2 cellular contexts compared by ENCODE assay signal in the genomic region with DNA sequence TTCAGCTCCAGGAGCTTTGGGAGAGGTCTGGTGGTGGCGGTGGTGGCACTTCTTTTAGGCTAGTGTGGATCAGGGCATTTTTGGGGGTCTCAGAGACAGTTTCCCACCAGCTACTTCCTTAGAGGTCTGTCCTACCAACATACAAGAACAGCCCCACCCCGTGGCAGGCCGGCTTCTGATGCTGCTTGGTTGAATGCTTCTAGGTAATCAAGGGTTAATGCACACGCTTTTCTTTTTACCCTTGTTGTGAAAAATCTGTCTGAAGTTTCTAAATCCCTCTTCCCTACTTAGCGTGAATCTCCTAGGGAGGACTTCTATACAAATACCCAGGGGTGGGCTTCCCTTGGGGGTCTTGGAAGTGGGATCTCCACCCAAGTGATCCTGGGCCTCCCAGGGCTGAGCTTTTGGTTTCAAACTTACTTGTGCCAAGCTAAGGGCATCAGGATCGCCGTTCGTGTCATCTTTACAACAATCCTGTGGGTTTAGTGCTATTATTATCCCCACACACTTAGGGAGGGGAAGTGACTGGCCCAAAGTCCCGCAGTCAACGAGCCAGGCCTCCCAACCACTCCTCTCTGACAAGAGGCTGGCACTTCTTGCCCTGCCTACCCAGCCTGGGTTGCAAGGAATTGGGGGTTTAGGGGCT.
TF ChIP-seq lines count a peak whose summit lies in the region.

No MANE protein-coding gene starts in this region.

TF ChIP-seq in GM23338, 12 proteins besides CTCF, POLR2A, EP300 and RAD21 (continues in another document):
- TF ChIP-seq ZNF462 (CRISPR knock-in tag; IDR thresholded peaks at IDR 0.05) (no peak), ETS1 (IDR thresholded peaks at IDR 0.05) (no peak), CREB1 (CRISPR knock-in tag; IDR thresholded peaks at IDR 0.05; ENCODE audit: low read depth) (no peak), NANOG (IDR thresholded peaks at IDR 0.05; ENCODE audit: borderline replicate concordance) (no peak), JUNB (IDR thresholded peaks at IDR 0.05; ENCODE audit: unreplicated experiment) (no peak), EZH2 (IDR thresholded peaks at IDR 0.05; ENCODE audit: low read depth, unreplicated experiment) (no peak), EZH2phosphoT487 (IDR thresholded peaks at IDR 0.05; ENCODE audit: unreplicated experiment) (no peak)
- TF ChIP-seq, protein P1, sequence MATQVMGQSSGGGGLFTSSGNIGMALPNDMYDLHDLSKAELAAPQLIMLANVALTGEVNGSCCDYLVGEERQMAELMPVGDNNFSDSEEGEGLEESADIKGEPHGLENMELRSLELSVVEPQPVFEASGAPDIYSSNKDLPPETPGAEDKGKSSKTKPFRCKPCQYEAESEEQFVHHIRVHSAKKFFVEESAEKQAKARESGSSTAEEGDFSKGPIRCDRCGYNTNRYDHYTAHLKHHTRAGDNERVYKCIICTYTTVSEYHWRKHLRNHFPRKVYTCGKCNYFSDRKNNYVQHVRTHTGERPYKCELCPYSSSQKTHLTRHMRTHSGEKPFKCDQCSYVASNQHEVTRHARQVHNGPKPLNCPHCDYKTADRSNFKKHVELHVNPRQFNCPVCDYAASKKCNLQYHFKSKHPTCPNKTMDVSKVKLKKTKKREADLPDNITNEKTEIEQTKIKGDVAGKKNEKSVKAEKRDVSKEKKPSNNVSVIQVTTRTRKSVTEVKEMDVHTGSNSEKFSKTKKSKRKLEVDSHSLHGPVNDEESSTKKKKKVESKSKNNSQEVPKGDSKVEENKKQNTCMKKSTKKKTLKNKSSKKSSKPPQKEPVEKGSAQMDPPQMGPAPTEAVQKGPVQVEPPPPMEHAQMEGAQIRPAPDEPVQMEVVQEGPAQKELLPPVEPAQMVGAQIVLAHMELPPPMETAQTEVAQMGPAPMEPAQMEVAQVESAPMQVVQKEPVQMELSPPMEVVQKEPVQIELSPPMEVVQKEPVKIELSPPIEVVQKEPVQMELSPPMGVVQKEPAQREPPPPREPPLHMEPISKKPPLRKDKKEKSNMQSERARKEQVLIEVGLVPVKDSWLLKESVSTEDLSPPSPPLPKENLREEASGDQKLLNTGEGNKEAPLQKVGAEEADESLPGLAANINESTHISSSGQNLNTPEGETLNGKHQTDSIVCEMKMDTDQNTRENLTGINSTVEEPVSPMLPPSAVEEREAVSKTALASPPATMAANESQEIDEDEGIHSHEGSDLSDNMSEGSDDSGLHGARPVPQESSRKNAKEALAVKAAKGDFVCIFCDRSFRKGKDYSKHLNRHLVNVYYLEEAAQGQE (IDR thresholded peaks at IDR 0.05; ENCODE audit: unreplicated experiment), result no peak

TF ChIP-seq in WTC11, 78 proteins besides CTCF, POLR2A, EP300 and RAD21 (continued from another document):
- no peak for TF ChIP-seq ZNF512 (CRISPR knock-in tag; IDR thresholded peaks at IDR 0.05; ENCODE audit: borderline replicate concordance)
- TF ChIP-seq ETV6 (CRISPR knock-in tag; IDR thresholded peaks at IDR 0.05), result no peak
- TF ChIP-seq, protein P2, sequence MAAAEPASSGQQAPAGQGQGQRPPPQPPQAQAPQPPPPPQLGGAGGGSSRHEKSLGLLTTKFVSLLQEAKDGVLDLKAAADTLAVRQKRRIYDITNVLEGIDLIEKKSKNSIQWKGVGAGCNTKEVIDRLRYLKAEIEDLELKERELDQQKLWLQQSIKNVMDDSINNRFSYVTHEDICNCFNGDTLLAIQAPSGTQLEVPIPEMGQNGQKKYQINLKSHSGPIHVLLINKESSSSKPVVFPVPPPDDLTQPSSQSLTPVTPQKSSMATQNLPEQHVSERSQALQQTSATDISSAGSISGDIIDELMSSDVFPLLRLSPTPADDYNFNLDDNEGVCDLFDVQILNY (CRISPR knock-in tag; IDR thresholded peaks at IDR 0.05), result no peak
- TF ChIP-seq GRHL2 (CRISPR knock-in tag; IDR thresholded peaks at IDR 0.05; ENCODE audit: insufficient replicate concordance, severe bottlenecking), result no peak
- no peak for TF ChIP-seq JUN (CRISPR knock-in tag; IDR thresholded peaks at IDR 0.05)
- no peak for TF ChIP-seq USF2 (CRISPR knock-in tag; IDR thresholded peaks at IDR 0.05)
- TF ChIP-seq ZNF416 (CRISPR knock-in tag; IDR thresholded peaks at IDR 0.05), result no peak
- no peak for TF ChIP-seq ZNF423 (CRISPR knock-in tag; IDR thresholded peaks at IDR 0.05)
TF ChIP-seq in WTC11: peak in this region for 0.
